Comparison of ENCODE assay signal across 1 cellular context in the genomic region with DNA sequence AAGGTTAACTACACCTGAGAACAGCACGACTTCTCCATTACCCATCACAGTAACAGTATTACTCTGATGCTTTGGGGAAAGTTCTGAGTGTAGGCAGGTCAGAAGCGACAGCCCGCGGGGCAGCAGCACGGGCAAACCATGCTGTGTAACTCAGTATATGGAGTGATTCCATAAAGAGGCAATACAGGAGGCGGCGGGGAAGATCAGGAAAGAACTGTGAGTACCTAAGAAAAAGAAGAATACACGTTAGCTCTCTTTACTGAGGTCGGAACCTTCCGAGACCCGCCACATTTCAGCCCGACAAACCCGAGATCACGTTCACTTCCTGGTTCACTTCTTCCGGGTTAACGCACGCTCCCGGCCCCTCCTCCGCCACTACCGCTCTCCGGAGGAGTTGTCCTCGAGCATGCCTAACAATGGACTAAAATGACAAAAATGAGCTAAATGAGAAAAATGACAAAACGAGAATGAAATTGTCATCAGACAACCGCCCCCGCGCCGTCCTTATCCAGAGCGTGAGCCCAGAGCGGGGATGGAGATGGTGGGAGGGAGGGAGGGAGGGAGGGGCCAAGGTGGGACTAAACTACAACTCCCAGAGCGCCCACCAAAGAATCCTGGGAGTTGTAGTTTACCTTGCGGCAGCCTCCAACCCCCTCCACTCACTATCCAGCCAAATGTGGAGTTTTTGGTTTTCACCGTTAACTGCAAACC.
TF ChIP-seq lines count a peak whose summit lies in the region.

A gene with protein sequence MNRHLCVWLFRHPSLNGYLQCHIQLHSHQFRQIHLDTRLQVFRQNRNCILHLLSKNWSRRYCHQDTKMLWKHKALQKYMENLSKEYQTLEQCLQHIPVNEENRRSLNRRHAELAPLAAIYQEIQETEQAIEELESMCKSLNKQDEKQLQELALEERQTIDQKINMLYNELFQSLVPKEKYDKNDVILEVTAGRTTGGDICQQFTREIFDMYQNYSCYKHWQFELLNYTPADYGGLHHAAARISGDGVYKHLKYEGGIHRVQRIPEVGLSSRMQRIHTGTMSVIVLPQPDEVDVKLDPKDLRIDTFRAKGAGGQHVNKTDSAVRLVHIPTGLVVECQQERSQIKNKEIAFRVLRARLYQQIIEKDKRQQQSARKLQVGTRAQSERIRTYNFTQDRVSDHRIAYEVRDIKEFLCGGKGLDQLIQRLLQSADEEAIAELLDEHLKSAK (minus strand): TSS at position 316 of the 711 bp plus-strand sequence. CDS start 2,669 bp downstream, outside the sequence.

TF ChIP-seq in HepG2, 621 proteins besides CTCF, POLR2A, EP300 and RAD21 (continued from another document and continues in another):
- 0 out of 2 replicates have a peak, but pooled peaks have one; percentile 7 for TF ChIP-seq ZNF7 (CRISPR knock-in tag; IDR thresholded peaks at IDR 0.05)
- no peak for TF ChIP-seq MEIS2 (CRISPR knock-in tag; IDR thresholded peaks at IDR 0.05)
- peak; percentile 94 for TF ChIP-seq CREM (IDR thresholded peaks at IDR 0.05)
- no peak for TF ChIP-seq CREM (CRISPR knock-in tag; IDR thresholded peaks at IDR 0.05)
- no peak for TF ChIP-seq ZNF768 (CRISPR knock-in tag; IDR thresholded peaks at IDR 0.05)
- no peak for TF ChIP-seq E2F1 (CRISPR knock-in tag; IDR thresholded peaks at IDR 0.05)
- TF ChIP-seq HBP1 (CRISPR knock-in tag; IDR thresholded peaks at IDR 0.05; ENCODE audit: low read depth): peak; percentile 69; the same call in 1 of the 2 replicates
- no peak for TF ChIP-seq SIX4 (CRISPR knock-in tag; IDR thresholded peaks at IDR 0.05)
- no peak for TF ChIP-seq ZNF724P (CRISPR knock-in tag; IDR thresholded peaks at IDR 0.05; ENCODE audit: borderline replicate concordance)
- TF ChIP-seq, protein P1, sequence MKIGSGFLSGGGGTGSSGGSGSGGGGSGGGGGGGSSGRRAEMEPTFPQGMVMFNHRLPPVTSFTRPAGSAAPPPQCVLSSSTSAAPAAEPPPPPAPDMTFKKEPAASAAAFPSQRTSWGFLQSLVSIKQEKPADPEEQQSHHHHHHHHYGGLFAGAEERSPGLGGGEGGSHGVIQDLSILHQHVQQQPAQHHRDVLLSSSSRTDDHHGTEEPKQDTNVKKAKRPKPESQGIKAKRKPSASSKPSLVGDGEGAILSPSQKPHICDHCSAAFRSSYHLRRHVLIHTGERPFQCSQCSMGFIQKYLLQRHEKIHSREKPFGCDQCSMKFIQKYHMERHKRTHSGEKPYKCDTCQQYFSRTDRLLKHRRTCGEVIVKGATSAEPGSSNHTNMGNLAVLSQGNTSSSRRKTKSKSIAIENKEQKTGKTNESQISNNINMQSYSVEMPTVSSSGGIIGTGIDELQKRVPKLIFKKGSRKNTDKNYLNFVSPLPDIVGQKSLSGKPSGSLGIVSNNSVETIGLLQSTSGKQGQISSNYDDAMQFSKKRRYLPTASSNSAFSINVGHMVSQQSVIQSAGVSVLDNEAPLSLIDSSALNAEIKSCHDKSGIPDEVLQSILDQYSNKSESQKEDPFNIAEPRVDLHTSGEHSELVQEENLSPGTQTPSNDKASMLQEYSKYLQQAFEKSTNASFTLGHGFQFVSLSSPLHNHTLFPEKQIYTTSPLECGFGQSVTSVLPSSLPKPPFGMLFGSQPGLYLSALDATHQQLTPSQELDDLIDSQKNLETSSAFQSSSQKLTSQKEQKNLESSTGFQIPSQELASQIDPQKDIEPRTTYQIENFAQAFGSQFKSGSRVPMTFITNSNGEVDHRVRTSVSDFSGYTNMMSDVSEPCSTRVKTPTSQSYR (CRISPR knock-in tag; IDR thresholded peaks at IDR 0.05; ENCODE audit: borderline replicate concordance): peak; percentile 34
- no peak for TF ChIP-seq ZNF432 (CRISPR knock-in tag; IDR thresholded peaks at IDR 0.05; ENCODE audit: borderline replicate concordance)
- TF ChIP-seq MEIS1 (CRISPR knock-in tag; IDR thresholded peaks at IDR 0.05; ENCODE audit: borderline replicate concordance): no peak
- TF ChIP-seq SP5 (CRISPR knock-in tag; IDR thresholded peaks at IDR 0.05; ENCODE audit: borderline replicate concordance, low read depth): peak; percentile 21; the same call in 1 of the 2 replicates
- TF ChIP-seq ZNF546 (CRISPR knock-in tag; conservative IDR thresholded peaks at IDR 0.05): no peak
- TF ChIP-seq U2AF1 (optimal IDR thresholded peaks at IDR 0.05; ENCODE audit: low read depth, low read length): no peak
- TF ChIP-seq HNF4G (IDR thresholded peaks at IDR 0.05; ENCODE audit: borderline replicate concordance, low read depth, low read length): no peak
- no peak for TF ChIP-seq HNF4G (CRISPR knock-in tag; IDR thresholded peaks at IDR 0.05; ENCODE audit: borderline replicate concordance, low read depth)
- TF ChIP-seq ZNF350 (CRISPR knock-in tag; IDR thresholded peaks at IDR 0.05; ENCODE audit: borderline replicate concordance, low read depth): peak; percentile 49; the same call in 1 of the 2 replicates
- TF ChIP-seq, protein P2, sequence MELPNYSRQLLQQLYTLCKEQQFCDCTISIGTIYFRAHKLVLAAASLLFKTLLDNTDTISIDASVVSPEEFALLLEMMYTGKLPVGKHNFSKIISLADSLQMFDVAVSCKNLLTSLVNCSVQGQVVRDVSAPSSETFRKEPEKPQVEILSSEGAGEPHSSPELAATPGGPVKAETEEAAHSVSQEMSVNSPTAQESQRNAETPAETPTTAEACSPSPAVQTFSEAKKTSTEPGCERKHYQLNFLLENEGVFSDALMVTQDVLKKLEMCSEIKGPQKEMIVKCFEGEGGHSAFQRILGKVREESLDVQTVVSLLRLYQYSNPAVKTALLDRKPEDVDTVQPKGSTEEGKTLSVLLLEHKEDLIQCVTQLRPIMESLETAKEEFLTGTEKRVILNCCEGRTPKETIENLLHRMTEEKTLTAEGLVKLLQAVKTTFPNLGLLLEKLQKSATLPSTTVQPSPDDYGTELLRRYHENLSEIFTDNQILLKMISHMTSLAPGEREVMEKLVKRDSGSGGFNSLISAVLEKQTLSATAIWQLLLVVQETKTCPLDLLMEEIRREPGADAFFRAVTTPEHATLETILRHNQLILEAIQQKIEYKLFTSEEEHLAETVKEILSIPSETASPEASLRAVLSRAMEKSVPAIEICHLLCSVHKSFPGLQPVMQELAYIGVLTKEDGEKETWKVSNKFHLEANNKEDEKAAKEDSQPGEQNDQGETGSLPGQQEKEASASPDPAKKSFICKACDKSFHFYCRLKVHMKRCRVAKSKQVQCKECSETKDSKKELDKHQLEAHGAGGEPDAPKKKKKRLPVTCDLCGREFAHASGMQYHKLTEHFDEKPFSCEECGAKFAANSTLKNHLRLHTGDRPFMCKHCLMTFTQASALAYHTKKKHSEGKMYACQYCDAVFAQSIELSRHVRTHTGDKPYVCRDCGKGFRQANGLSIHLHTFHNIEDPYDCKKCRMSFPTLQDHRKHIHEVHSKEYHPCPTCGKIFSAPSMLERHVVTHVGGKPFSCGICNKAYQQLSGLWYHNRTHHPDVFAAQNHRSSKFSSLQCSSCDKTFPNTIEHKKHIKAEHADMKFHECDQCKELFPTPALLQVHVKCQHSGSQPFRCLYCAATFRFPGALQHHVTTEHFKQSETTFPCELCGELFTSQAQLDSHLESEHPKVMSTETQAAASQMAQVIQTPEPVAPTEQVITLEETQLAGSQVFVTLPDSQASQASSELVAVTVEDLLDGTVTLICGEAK (IDR thresholded peaks at IDR 0.05): peak; percentile 92
- TF ChIP-seq, protein P2 (CRISPR knock-in tag; IDR thresholded peaks at IDR 0.05): no peak; the same call in 1 of the 2 replicates
- TF ChIP-seq ADNP (CRISPR knock-in tag; IDR thresholded peaks at IDR 0.05): no peak
- no peak for TF ChIP-seq ZNF629 (CRISPR knock-in tag; conservative IDR thresholded peaks at IDR 0.05)
- TF ChIP-seq, protein P3, sequence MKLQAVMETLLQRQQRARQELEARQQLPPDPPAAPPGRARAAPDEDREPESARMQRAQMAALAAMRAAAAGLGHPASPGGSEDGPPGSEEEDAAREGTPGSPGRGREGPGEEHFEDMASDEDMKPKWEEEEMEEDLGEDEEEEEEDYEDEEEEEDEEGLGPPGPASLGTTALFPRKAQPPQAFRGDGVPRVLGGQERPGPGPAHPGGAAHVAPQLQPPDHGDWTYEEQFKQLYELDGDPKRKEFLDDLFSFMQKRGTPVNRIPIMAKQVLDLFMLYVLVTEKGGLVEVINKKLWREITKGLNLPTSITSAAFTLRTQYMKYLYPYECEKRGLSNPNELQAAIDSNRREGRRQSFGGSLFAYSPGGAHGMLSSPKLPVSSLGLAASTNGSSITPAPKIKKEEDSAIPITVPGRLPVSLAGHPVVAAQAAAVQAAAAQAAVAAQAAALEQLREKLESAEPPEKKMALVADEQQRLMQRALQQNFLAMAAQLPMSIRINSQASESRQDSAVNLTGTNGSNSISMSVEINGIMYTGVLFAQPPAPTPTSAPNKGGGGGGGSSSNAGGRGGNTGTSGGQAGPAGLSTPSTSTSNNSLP (IDR thresholded peaks at IDR 0.05; ENCODE audit: low read depth, low read length): no peak
- TF ChIP-seq CC2D1A (CRISPR knock-in tag; IDR thresholded peaks at IDR 0.05): no peak
- no peak for TF ChIP-seq ZNF737 (CRISPR knock-in tag; IDR thresholded peaks at IDR 0.05; ENCODE audit: borderline replicate concordance)
- TF ChIP-seq EED (CRISPR knock-in tag; IDR thresholded peaks at IDR 0.05): no peak
- no peak for TF ChIP-seq KDM4B (CRISPR knock-in tag; IDR thresholded peaks at IDR 0.05)
- no peak for TF ChIP-seq ZNF670 (CRISPR knock-in tag; IDR thresholded peaks at IDR 0.05; ENCODE audit: borderline replicate concordance)
- TF ChIP-seq YEATS4 (CRISPR knock-in tag; IDR thresholded peaks at IDR 0.05; ENCODE audit: borderline replicate concordance): peak; percentile 41; the same call in 1 of the 2 replicates
- peak; percentile 51; the same call in 1 of the 2 replicates for TF ChIP-seq EHMT2 (IDR thresholded peaks at IDR 0.05; ENCODE audit: borderline replicate concordance, low read depth, low read length)
- no peak for TF ChIP-seq ARHGAP35 (CRISPR knock-in tag; IDR thresholded peaks at IDR 0.05; ENCODE audit: borderline replicate concordance)
- no peak for TF ChIP-seq ZNF674 (CRISPR knock-in tag; IDR thresholded peaks at IDR 0.05; ENCODE audit: low read depth)
- no peak for TF ChIP-seq RFX3 (CRISPR knock-in tag; IDR thresholded peaks at IDR 0.05)
- no peak for TF ChIP-seq HNRNPH1 (optimal IDR thresholded peaks at IDR 0.05; ENCODE audit: low read depth, low read length)
- TF ChIP-seq ZSCAN31 (CRISPR knock-in tag; IDR thresholded peaks at IDR 0.05; ENCODE audit: low read depth): no peak
- peak; percentile 87 for TF ChIP-seq PHF20 (CRISPR knock-in tag; IDR thresholded peaks at IDR 0.05)
- peak; percentile 91 for TF ChIP-seq ASH2L (IDR thresholded peaks at IDR 0.05; ENCODE audit: insufficient read length, low read depth, low read length)
- no peak for TF ChIP-seq PRPF4 (IDR thresholded peaks at IDR 0.05; ENCODE audit: low read depth, low read length, poor library complexity, severe bottlenecking)
- TF ChIP-seq ZNF562 (CRISPR knock-in tag; IDR thresholded peaks at IDR 0.05; ENCODE audit: borderline replicate concordance): no peak
